ENCODE assay signal across 18 cellular contexts in genomic region chrX:87873988-87874500, GRCh38.
DNase-seq lines count a peak whose midpoint lies in the region; ATAC-seq and TF ChIP-seq lines count a peak whose summit lies in the region.
"Had no signal": no experiment of that assay in that cellular context is flagged by ENCODE, and none has a peak within 500 bp of the region (broad histone marks: within the 10 kb centered on the region; RNA-seq: fewer than 3 reads in every experiment).

No MANE protein-coding gene starts in this region.

- H3K27ac Mint-ChIP-seq in effector memory CD8-positive, alpha-beta T cell: peak overlapping the region in 1 of 2 donors; percentile 41
- H3K27ac Mint-ChIP-seq: activated CD4-positive, alpha-beta T cell treated with anti-CD3 and anti-CD28 coated beads, Interleukin-2, amount 10 ng/mL, durations not matched to agents 24 days and 14 days; activated naive CD8-positive, alpha-beta T cell treated with anti-CD3 and anti-CD28 coated beads for 36 hours had no signal

- no peaks in the 10 kb centered on the region for H3K36me3 Mint-ChIP-seq in effector memory CD8-positive, alpha-beta T cell (ENCODE audit: insufficient read depth)
- H3K36me3 Mint-ChIP-seq: activated naive CD8-positive, alpha-beta T cell treated with anti-CD3 and anti-CD28 coated beads for 36 hours had no signal

- H3K4me3 Mint-ChIP-seq in effector memory CD8-positive, alpha-beta T cell: peak overlapping the region; percentile 42 to 69
- H3K4me3 Mint-ChIP-seq: activated CD4-positive, alpha-beta T cell treated with anti-CD3 and anti-CD28 coated beads, Interleukin-2, amount 10 ng/mL, durations not matched to agents 24 days and 14 days; activated naive CD8-positive, alpha-beta T cell treated with anti-CD3 and anti-CD28 coated beads for 36 hours had no signal

- peaks cover 6 to 7% of the 10 kb centered on the region in 2 donors for H3K4me1 Mint-ChIP-seq in effector memory CD8-positive, alpha-beta T cell (ENCODE audit: low read depth in 2 of 2)
- H3K4me1 Mint-ChIP-seq: activated CD4-positive, alpha-beta T cell treated with anti-CD3 and anti-CD28 coated beads, Interleukin-2, amount 10 ng/mL, durations not matched to agents 24 days and 14 days; activated naive CD8-positive, alpha-beta T cell treated with anti-CD3 and anti-CD28 coated beads for 36 hours had no signal

- H3K27me3 ChIP-seq in foreskin keratinocyte: no peaks in the 10 kb centered on the region
- H3K27me3 ChIP-seq: stomach, vagina had no signal

- H3K27ac ChIP-seq in foreskin keratinocyte (no peak overlapping the region), coronary artery (no peak overlapping the region)
- H3K27ac ChIP-seq: BLaER1 treated with 17β-estradiol and CSF1 and Interleukin-3, amounts not matched to agents 10 nM and 100 nM; vagina had no signal

- DNase-seq in effector memory CD8-positive, alpha-beta T cell: no peak
- DNase-seq in SHP77 (lab: John Stamatoyannopoulos, UW): no peak
- no peak for DNase-seq in foreskin keratinocyte
- no peak for DNase-seq in coronary artery (ENCODE audit: low spot score)
- DNase-seq: activated CD4-positive, alpha-beta T cell treated with anti-CD3 and anti-CD28 coated beads, Interleukin-2, amount 10 ng/mL, durations not matched to agents 24 days and 14 days; activated naive CD8-positive, alpha-beta T cell treated with anti-CD3 and anti-CD28 coated beads for 36 hours; DMS79; effector CD4-positive, alpha-beta T cell; GOT3; hippocampal formation; left cardiac atrium; NCI-H1930; stomach had no signal

- no peak overlapping the region for H3K4me3 ChIP-seq in coronary artery
- H3K4me3 ChIP-seq: BLaER1 treated with 17β-estradiol and CSF1 and Interleukin-3, amounts not matched to agents 10 nM and 100 nM; stomach; vagina had no signal

- ATAC-seq in GM18868 (IDR thresholded peaks at IDR 0.05; ENCODE audit: unreplicated experiment) (peak; percentile 52), GM21526 (IDR thresholded peaks at IDR 0.05; ENCODE audit: low FRiP score, unreplicated experiment) (peak; percentile 38), HG03175 (IDR thresholded peaks at IDR 0.05; ENCODE audit: unreplicated experiment) (peak; percentile 53), foreskin keratinocyte (no peak)
- no peak for ATAC-seq in effector memory CD8-positive, alpha-beta T cell (replicated peaks)
- ATAC-seq: left cardiac atrium had no signal

- H3K27me3 Mint-ChIP-seq in effector memory CD8-positive, alpha-beta T cell: no peaks in the 10 kb centered on the region
- H3K27me3 Mint-ChIP-seq: activated CD4-positive, alpha-beta T cell treated with anti-CD3 and anti-CD28 coated beads, Interleukin-2, amount 10 ng/mL, durations not matched to agents 24 days and 14 days; activated naive CD8-positive, alpha-beta T cell treated with anti-CD3 and anti-CD28 coated beads for 36 hours had no signal

- no peak for TF ChIP-seq CTCF in foreskin keratinocyte (conservative IDR thresholded peaks at IDR 0.05)
- TF ChIP-seq CTCF in coronary artery (IDR thresholded peaks at IDR 0.05): no peak

- no peaks in the 10 kb centered on the region for H3K4me1 ChIP-seq in foreskin keratinocyte
- H3K4me1 ChIP-seq: vagina had no signal

- H3K9me3 Mint-ChIP-seq in effector memory CD8-positive, alpha-beta T cell: no peaks in the 10 kb centered on the region
- H3K9me3 Mint-ChIP-seq: activated CD4-positive, alpha-beta T cell treated with anti-CD3 and anti-CD28 coated beads, Interleukin-2, amount 10 ng/mL, durations not matched to agents 24 days and 14 days had no signal

Comparison
In these comparisons a context has a peak if more than half of its experiments do, and no peak if none do; other contexts are left out.
1. ATAC-seq: peak in GM18868 (single experiment), GM21526 (single experiment) and HG03175 (single experiment); none in effector memory CD8-positive, alpha-beta T cell (single experiment) and foreskin keratinocyte (single experiment).